In genomic region chr1:179742717-179743678, GRCh38 we compare ENCODE assay signal across 10 cellular contexts. TPM values are rescaled to one million over a fixed set of nuclear protein-coding genes. Genes with fewer than 3 reads are reported as not detected.
A peak's percentile ranks its signal among the peaks of the same experiment; 100 is the strongest.
DNase-seq lines count a peak whose midpoint lies in the region; ATAC-seq and TF ChIP-seq lines count a peak whose summit lies in the region.
"Had no signal": no experiment of that assay in that cellular context is flagged by ENCODE, and none has a peak within 500 bp of the region (broad histone marks: within the 10 kb centered on the region; RNA-seq: fewer than 3 reads in every experiment).

Gene FAM163A (plus strand): TSS chr1:179743291. CDS start chr1:179813098, 69,807 bp downstream.

- TF ChIP-seq CTCF in left lung (IDR thresholded peaks at IDR 0.05) (no peak), thyroid gland (IDR thresholded peaks at IDR 0.05) (no peak)

- H3K4me1 Mint-ChIP-seq in activated naive CD4-positive, alpha-beta T cell treated with anti-CD3 and anti-CD28 coated beads, Interleukin-2, amount 50 U/mL, for 24 hours = peaks cover 11% of the 10 kb centered on the region

- H3K36me3 ChIP-seq in left lung (no peaks in the 10 kb centered on the region), thyroid gland (no peaks in the 10 kb centered on the region)
- H3K36me3 ChIP-seq in effector memory CD4-positive, alpha-beta T cell (ENCODE audit: control insufficient read depth, insufficient read depth, low read length) = no peaks in the 10 kb centered on the region

- H3K27ac ChIP-seq in left lung (no peak within 1 kb of the TSS), thyroid gland (no peak within 1 kb of the TSS)
- no peak within 1 kb of the TSS for H3K27ac ChIP-seq in effector memory CD4-positive, alpha-beta T cell (ENCODE audit: insufficient read depth, low read length, poor library complexity, severe bottlenecking)

- peak; percentile 54 for DNase-seq in activated CD8-positive, alpha-beta memory T cell treated with anti-CD3 and anti-CD28 coated beads, Interleukin-2, amount 50 U/mL, for 48 hours
- DNase-seq in activated CD8-positive, alpha-beta memory T cell treated with anti-CD3 and anti-CD28 coated beads, Interleukin-2, amount 50 U/mL, for 4 hours = no peak
- DNase-seq in left lung (peak in 1 of 2 donors; percentile 73), thyroid gland (peak; percentile 30 to 36), SKM-1 treated with dmso at 0.1 percent for 144 hours (lab: John Stamatoyannopoulos, UW; ENCODE audit: unreplicated experiment) (no peak), NCI-H1048 (lab: John Stamatoyannopoulos, UW) (no peak)
- no peak for DNase-seq in effector memory CD4-positive, alpha-beta T cell
- DNase-seq: DND-41 had no signal

- peaks cover 1% of the 10 kb centered on the region for H3K36me3 Mint-ChIP-seq in activated naive CD4-positive, alpha-beta T cell treated with anti-CD3 and anti-CD28 coated beads, Interleukin-2, amount 50 U/mL, for 24 hours

- peaks cover 5% of the 10 kb centered on the region for H3K9me3 Mint-ChIP-seq in activated naive CD4-positive, alpha-beta T cell treated with anti-CD3 and anti-CD28 coated beads, Interleukin-2, amount 50 U/mL, for 24 hours

- no peak within 1 kb of the TSS for H3K27ac Mint-ChIP-seq in activated naive CD4-positive, alpha-beta T cell treated with anti-CD3 and anti-CD28 coated beads, Interleukin-2, amount 50 U/mL, for 24 hours

- no peak for ATAC-seq in left lung

- H3K4me3 ChIP-seq in left lung = peak within 1 kb of the TSS; percentile 5 to 22
- peak within 1 kb of the TSS in 2 of 3 donors; percentile 38 to 51 for H3K4me3 ChIP-seq in thyroid gland (replicated peaks in 1 of 3)
- H3K4me3 ChIP-seq in effector memory CD4-positive, alpha-beta T cell (ENCODE audit: insufficient read depth, low read depth, low read length, poor library complexity, severe bottlenecking) = no peak within 1 kb of the TSS

- H3K27me3 ChIP-seq in left lung (peaks cover 67 to 77% of the 10 kb centered on the region in 2 donors), thyroid gland (no peaks in the 10 kb centered on the region)
- H3K27me3 ChIP-seq in effector memory CD4-positive, alpha-beta T cell (replicated peaks; ENCODE audit: control insufficient read depth, insufficient read depth, low read length, poor library complexity, severe bottlenecking) = peaks cover 12% of the 10 kb centered on the region

- peaks cover 55% of the 10 kb centered on the region for H3K27me3 Mint-ChIP-seq in activated naive CD4-positive, alpha-beta T cell treated with anti-CD3 and anti-CD28 coated beads, Interleukin-2, amount 50 U/mL, for 24 hours

- peaks cover 15 to 21% of the 10 kb centered on the region in 2 donors for H3K4me1 ChIP-seq in left lung
- peaks cover 10 to 21% of the 10 kb centered on the region in 2 donors for H3K4me1 ChIP-seq in thyroid gland
- H3K4me1 ChIP-seq in effector memory CD4-positive, alpha-beta T cell (ENCODE audit: control insufficient read depth, insufficient read depth, low read length, poor library complexity, severe bottlenecking) = peaks cover 3% of the 10 kb centered on the region

- TF ChIP-seq POLR2A in thyroid gland (IDR thresholded peaks at IDR 0.05) = no peak

- 0 to 1% methylated on average over 10 to 22 of the region's 92 CpGs for WGBS in thyroid gland, 2 donors

- H3K4me3 Mint-ChIP-seq in activated naive CD4-positive, alpha-beta T cell treated with anti-CD3 and anti-CD28 coated beads, Interleukin-2, amount 50 U/mL, for 24 hours = peak within 1 kb of the TSS; percentile 66

- intact Hi-C loops in left lung (cut with DNase I) (no loop called here), thyroid gland (cut with DNase I) (no loop called here)

- H3K9me3 ChIP-seq in left lung (no peaks in the 10 kb centered on the region), thyroid gland (no peaks in the 10 kb centered on the region)
- no peaks in the 10 kb centered on the region for H3K9me3 ChIP-seq in effector memory CD4-positive, alpha-beta T cell (ENCODE audit: control insufficient read depth, low read length)

RNA-seq across cellular contexts. Expression of gene FAM163A, which starts in this region (rescaled TPM):
- not detected for total RNA-seq in left lung
- total RNA-seq in thyroid gland = 1 to 10 TPM in 2 of 4 donors, under 1 TPM in 1, not detected in 1; 0.33 to 3.2 (median 1.3) TPM
- total RNA-seq: RPMI7951 had no signal

Comparison
In these comparisons a context has a peak if more than half of its experiments do, and no peak if none do; other contexts are left out.
1. DNase-seq: peak in activated CD8-positive, alpha-beta memory T cell treated with anti-CD3 and anti-CD28 coated beads, Interleukin-2, amount 50 U/mL, for 48 hours (single experiment) and thyroid gland (2 of 2); none in activated CD8-positive, alpha-beta memory T cell treated with anti-CD3 and anti-CD28 coated beads, Interleukin-2, amount 50 U/mL, for 4 hours (single experiment), SKM-1 treated with dmso at 0.1 percent for 144 hours (single experiment), effector memory CD4-positive, alpha-beta T cell (0 of 3) and NCI-H1048 (single experiment).